ENCODE assay signal across 12 cellular contexts in the genomic region with DNA sequence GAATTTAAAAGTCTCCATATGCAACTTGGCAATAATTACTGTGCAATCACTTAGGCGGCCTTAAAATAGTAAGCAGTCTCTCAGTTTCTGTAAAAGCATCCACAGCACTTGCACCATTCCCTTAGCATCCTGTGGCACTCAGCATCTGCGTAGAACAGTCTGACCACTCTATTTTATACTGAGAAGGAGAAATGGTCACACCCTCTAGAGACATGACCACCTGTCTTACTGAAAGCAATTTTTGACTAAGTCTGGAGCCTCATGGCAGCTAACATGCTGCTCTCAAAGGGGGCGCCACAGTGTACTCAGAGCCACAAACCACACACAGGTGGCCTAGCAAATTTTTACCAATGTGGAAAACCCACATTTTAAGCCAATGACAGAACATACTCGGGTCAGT.
DNase-seq lines count a peak whose midpoint lies in the region; ATAC-seq, FAIRE-seq and TF ChIP-seq lines count a peak whose summit lies in the region.
"Had no signal": no experiment of that assay in that cellular context is flagged by ENCODE, and none has a peak within 500 bp of the region (broad histone marks: within the 10 kb centered on the region; RNA-seq: fewer than 3 reads in every experiment).

No MANE protein-coding gene starts in this region.

- FAIRE-seq in GM12878 (lab: Jason Lieb, UNC), result peak; percentile 81

- no peaks in the 10 kb centered on the region for H4K20me1 ChIP-seq in GM12878 (ENCODE audit: control insufficient read depth, insufficient read depth)

- in situ Hi-C loops in GM12878 (cut with MboI), result no loop called here

- TF ChIP-seq CTCF in GM12878 (IDR thresholded peaks at IDR 0.05 in 2 of 3, conservative IDR thresholded peaks at IDR 0.05 in 1 of 3; ENCODE audit: control insufficient read depth in 2 of 3, extremely low read depth in 1 of 3, insufficient read depth in 1 of 3, low read depth in 3 of 3, low read length in 3 of 3), result peak; percentile 16 to 19 (median 18); a peak in 1 of 6 replicates

- intact Hi-C loops in GM12878 (cut with micrococcal nuclease; ENCODE audit: unreplicated experiment) (loop anchor here (1.0 to 2.0 kb wide), 3 partner anchors 59 to 217 kb away; no protein-coding TSS in a partner anchor), posterior vena cava (cut with DNase I) (no loop called here)

- H3K36me3 ChIP-seq in GM12878 (ENCODE audit: control insufficient read depth in 2 of 2, insufficient read depth in 2 of 2, low read length in 1 of 2), result peaks cover 0 to 4% of the 10 kb centered on the region in 2 experiments; a peak in 3 of 4 replicates
- H3K36me3 ChIP-seq: HAP-1, right lobe of liver had no signal

- 8% methylated on average over 4 of the region's 4 CpGs for WGBS in GM12878 (ENCODE audit: insufficient coverage, insufficient replicate concordance, low lambda C conversion rate, missing lambda C conversion rate)

- POLR2A ChIA-PET in GM12878 (lab: Charles Lee), result interaction anchor here (2.0 to 3.6 kb wide), 4 partner anchors 19 to 78 kb away, joined by 5 to 13 read pairs (median 10); partner anchors contain the start of gene KCNK1

- ATAC-seq in GM18870 (IDR thresholded peaks at IDR 0.05; ENCODE audit: unreplicated experiment), result peak; percentile 82
- ATAC-seq in GM21529 (IDR thresholded peaks at IDR 0.05; ENCODE audit: unreplicated experiment), result peak; percentile 89
- peak; percentile 95 for ATAC-seq in HG03095 (IDR thresholded peaks at IDR 0.05; ENCODE audit: unreplicated experiment)
- ATAC-seq in GM12878, result peak; percentile 88
- ATAC-seq: right lobe of liver had no signal

- peak; percentile 70 to 88; a peak in 3 of 4 replicates for TF ChIP-seq EP300 in GM12878 (IDR thresholded peaks at IDR 0.05; ENCODE audit: borderline replicate concordance in 1 of 2, control insufficient read depth in 1 of 2, low read depth in 2 of 2, low read length in 2 of 2)

- H3K4me3 ChIP-seq in GM12878, result no peak overlapping the region
- H3K4me3 ChIP-seq: HAP-1, right lobe of liver had no signal

- TF ChIP-seq POLR2A in GM12878 (IDR thresholded peaks at IDR 0.05; ENCODE audit: low read depth, low read length), result no peak

- RAD21 ChIA-PET in GM12878 (lab: Charles Lee; ENCODE audit: unreplicated experiment), result interaction anchor here (1.0 to 4.6 kb wide), 3 partner anchors 19 to 234 kb away, joined by 3 to 39 read pairs (median 3); no protein-coding TSS in a partner anchor

- DNase-seq in GM12878 (ENCODE audit: low read depth, low spot score), result peak; percentile 75
- DNase-seq in hippocampal formation (lab: John Stamatoyannopoulos, UW), result no peak
- no peak for DNase-seq in MV-4-11 (lab: John Stamatoyannopoulos, UW)
- no peak for DNase-seq in posterior vena cava (ENCODE audit: low spot score)
- no peak for DNase-seq in foreskin melanocyte
- DNase-seq: mesenchymal stem cell, NCI-H1092 treated with DMSO at 0.1 percent for 48 hours, right lobe of liver had no signal

- H3K4me1 ChIP-seq in GM12878 (ENCODE audit: control insufficient read depth, insufficient read depth, low read length), result peaks cover 19% of the 10 kb centered on the region
- H3K4me1 ChIP-seq: HAP-1 had no signal

- no peaks in the 10 kb centered on the region for H3K79me2 ChIP-seq in GM12878 (ENCODE audit: control insufficient read depth, insufficient read depth, low read length)

- SMC1A ChIA-PET in GM12878 (lab: Charles Lee; ENCODE audit: uncharacterized antibody, unreplicated experiment), result interaction anchor here (0.6 to 4.2 kb wide), 11 partner anchors 12 to 234 kb away, joined by 3 to 39 read pairs (median 8); partner anchors contain the start of gene KCNK1

- H3K9me3 ChIP-seq in GM12878 (replicated peaks; ENCODE audit: control insufficient read depth, insufficient read depth, low read length), result peaks cover 3% of the 10 kb centered on the region; the same call in 2 of the 3 replicates
- H3K9me3 ChIP-seq: HAP-1, right lobe of liver had no signal

- H3K27ac ChIP-seq in GM12878 (ENCODE audit: control insufficient read depth, insufficient read depth), result peak overlapping the region; percentile 1
- H3K27ac ChIP-seq: right lobe of liver had no signal

- TF ChIP-seq RAD21 in GM12878 (IDR thresholded peaks at IDR 0.05; ENCODE audit: insufficient read depth, low read depth, low read length), result no peak

- H3K4me2 ChIP-seq in GM12878 (ENCODE audit: control insufficient read depth, insufficient read depth), result peak overlapping the region; percentile 46; the same call in 1 of the 2 replicates

- no peaks in the 10 kb centered on the region for H3K27me3 ChIP-seq in GM12878 (replicated peaks in 1 of 2; ENCODE audit: control insufficient read depth in 2 of 2, insufficient read depth in 2 of 2, low read length in 1 of 2)
- H3K27me3 ChIP-seq: right lobe of liver had no signal

- CTCF ChIA-PET in GM12878 (lab: Yijun Ruan, JAX), result interaction anchor here (0.8 to 2.8 kb wide), 4 partner anchors 17 to 58 kb away, joined by 3 to 14 read pairs (median 4); no protein-coding TSS in a partner anchor

- H2AFZ ChIP-seq in GM12878 (ENCODE audit: control insufficient read depth, low read depth, low read length), result no peak overlapping the region

- H3K9ac ChIP-seq in GM12878 (ENCODE audit: control insufficient read depth, insufficient read depth, low read length), result no peak overlapping the region

- no TSS peak for BruUV-seq in GM12878 (replicated peaks; lab: Mats Ljungman, UMichigan)

TF ChIP-seq in GM12878, 131 proteins besides CTCF, POLR2A, EP300 and RAD21 (continues in another document):
- TF ChIP-seq JUNB (IDR thresholded peaks at IDR 0.05), result peak; percentile 92
- peak; percentile 87 for TF ChIP-seq ZBED1 (IDR thresholded peaks at IDR 0.05; ENCODE audit: borderline replicate concordance)
- no peak for TF ChIP-seq ZNF592 (IDR thresholded peaks at IDR 0.05)
- TF ChIP-seq POLR2AphosphoS2 (IDR thresholded peaks at IDR 0.05; ENCODE audit: low read depth, low read length), result no peak
- TF ChIP-seq BACH1 (IDR thresholded peaks at IDR 0.05; ENCODE audit: borderline replicate concordance), result peak; percentile 66; the same call in 1 of the 2 replicates
- TF ChIP-seq IKZF2 (IDR thresholded peaks at IDR 0.05), result peak in 1 of 2 experiments; percentile 81; a peak in 3 of 4 replicates
- TF ChIP-seq ZNF217 (IDR thresholded peaks at IDR 0.05), result no peak
- no peak for TF ChIP-seq NKRF (conservative IDR thresholded peaks at IDR 0.05)
- TF ChIP-seq DPF2 (IDR thresholded peaks at IDR 0.05), result peak; percentile 87
- no peak for TF ChIP-seq LARP7 (IDR thresholded peaks at IDR 0.05)
- peak; percentile 12 for TF ChIP-seq SP1 (IDR thresholded peaks at IDR 0.05; ENCODE audit: low read depth, low read length)
- TF ChIP-seq ZSCAN29 (IDR thresholded peaks at IDR 0.05), result no peak
- TF ChIP-seq HDAC6 (IDR thresholded peaks at IDR 0.05; ENCODE audit: unreplicated experiment), result no peak
- peak; percentile 76 for TF ChIP-seq YY1 (IDR thresholded peaks at IDR 0.05; ENCODE audit: low read depth, low read length)
